ENCODE assay signal across 18 cellular contexts in the genomic region with DNA sequence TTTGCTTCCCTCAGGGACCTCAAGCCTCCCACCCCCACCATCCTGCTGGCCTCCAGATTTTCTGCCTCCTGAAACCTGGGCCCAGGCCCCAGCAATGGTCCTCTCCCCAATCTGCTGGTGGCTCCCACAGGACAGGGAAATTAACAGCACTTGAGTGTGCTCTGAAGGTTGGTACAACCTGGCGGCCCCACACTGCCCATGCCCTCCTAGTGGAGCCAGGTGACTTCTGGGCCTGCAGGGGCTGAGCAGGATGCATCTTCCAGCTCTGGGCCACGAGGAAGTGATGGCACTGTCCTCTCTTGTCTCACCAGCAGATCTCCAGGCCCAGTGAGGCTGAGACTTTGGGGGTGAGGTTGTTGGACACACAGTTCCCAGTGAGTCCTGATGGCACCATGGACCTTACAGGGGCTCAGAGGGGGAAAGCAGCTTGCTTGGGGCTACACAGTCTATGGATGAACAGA. TPM values are rescaled to one million over a fixed set of nuclear protein-coding genes. Genes with fewer than 3 reads are reported as not detected.
DNase-seq lines count a peak whose midpoint lies in the region; ATAC-seq and TF ChIP-seq lines count a peak whose summit lies in the region.
"Had no signal": no experiment of that assay in that cellular context is flagged by ENCODE, and none has a peak within 500 bp of the region (broad histone marks: within the 10 kb centered on the region; RNA-seq: fewer than 3 reads in every experiment).

No MANE protein-coding gene starts in this region.

- ATAC-seq in Right ventricle myocardium inferior: no peak
- no peak for ATAC-seq in central memory CD8-positive, alpha-beta T cell (replicated peaks; ENCODE audit: extremely low read depth, poor library complexity, severe bottlenecking)
- ATAC-seq in mucosa of descending colon: no peak
- ATAC-seq in upper lobe of right lung: no peak
- no peak for ATAC-seq in HG03159 (IDR thresholded peaks at IDR 0.05; ENCODE audit: unreplicated experiment)

- intact Hi-C loops in Right ventricle myocardium inferior (cut with DNase I) (loop anchor here (5.0 to 10.0 kb wide), 4 partner anchors 43 to 853 kb away; no protein-coding TSS in a partner anchor), mucosa of descending colon (cut with DNase I, micrococcal nuclease) (loop anchor here (10.0 kb wide), 1 partner anchor 90 kb away; no protein-coding TSS in a partner anchor), upper lobe of right lung (cut with DNase I) (no loop called here)

- H3K4me3 Mint-ChIP-seq in central memory CD8-positive, alpha-beta T cell: peak overlapping the region; percentile 89
- H3K4me3 Mint-ChIP-seq: CD14-positive monocyte had no signal

- peaks cover 0 to 19% of the 10 kb centered on the region in 2 donors for H3K4me1 ChIP-seq in right atrium auricular region
- peaks cover 36% of the 10 kb centered on the region for H3K4me1 ChIP-seq in mucosa of descending colon (ENCODE audit: low read depth)
- peaks cover 15% of the 10 kb centered on the region for H3K4me1 ChIP-seq in upper lobe of right lung

- DNase-seq in Right ventricle myocardium inferior (ENCODE audit: missing footprints): peak; percentile 34
- no peak for DNase-seq in right atrium auricular region (ENCODE audit: low spot score)
- no peak for DNase-seq in central memory CD8-positive, alpha-beta T cell (ENCODE audit: low spot score in 2 of 2)
- DNase-seq in mucosa of descending colon: peak; percentile 14 to 54 (median 34)
- DNase-seq in upper lobe of right lung: peak; percentile 57
- no peak for DNase-seq in stimulated activated CD4-positive, alpha-beta T cell treated with anti-CD3 and anti-CD28 coated beads, Interleukin-2, amount 100 ng/mL, for 24 hours
- no peak for DNase-seq in DMS53 treated with DMSO at 0.1 percent for 48 hours (lab: John Stamatoyannopoulos, UW; ENCODE audit: unreplicated experiment)
- DNase-seq: cerebellar nuclear complex; effector CD8-positive, alpha-beta T cell; MG63; NCI-H748 treated with DMSO at 0.1 percent for 48 hours; OCI-M1; stimulated activated CD8-positive, alpha-beta memory T cell treated with anti-CD3 and anti-CD28 coated beads, Interleukin-4, amount 100 ng/mL, for 48 hours; T-helper 9 cell had no signal

- H3K4me1 Mint-ChIP-seq in central memory CD8-positive, alpha-beta T cell: peaks cover 37% of the 10 kb centered on the region

- H3K9me3 ChIP-seq in right atrium auricular region (no peaks in the 10 kb centered on the region), mucosa of descending colon (no peaks in the 10 kb centered on the region), upper lobe of right lung (no peaks in the 10 kb centered on the region)
- H3K9me3 ChIP-seq: MG63 had no signal

- H3K36me3 ChIP-seq in right atrium auricular region (no peaks in the 10 kb centered on the region), mucosa of descending colon (ENCODE audit: low read depth) (no peaks in the 10 kb centered on the region), upper lobe of right lung (no peaks in the 10 kb centered on the region)
- H3K36me3 ChIP-seq: MG63 had no signal

- H3K27me3 ChIP-seq in right atrium auricular region: no peaks in the 10 kb centered on the region
- H3K27me3 ChIP-seq in upper lobe of right lung: no peaks in the 10 kb centered on the region
- H3K27me3 ChIP-seq: MG63 had no signal

- H3K4me3 ChIP-seq in right atrium auricular region (no peak overlapping the region), mucosa of descending colon (no peak overlapping the region), upper lobe of right lung (no peak overlapping the region)
- H3K4me3 ChIP-seq: MG63, smooth muscle cell had no signal

- peaks cover 4% of the 10 kb centered on the region for H3K36me3 Mint-ChIP-seq in central memory CD8-positive, alpha-beta T cell (ENCODE audit: insufficient read depth)

- H3K27ac ChIP-seq in right atrium auricular region (no peak overlapping the region), upper lobe of right lung (no peak overlapping the region)

- TF ChIP-seq CTCF in right atrium auricular region (IDR thresholded peaks at IDR 0.05) (no peak), mucosa of descending colon (IDR thresholded peaks at IDR 0.05) (no peak), upper lobe of right lung (IDR thresholded peaks at IDR 0.05) (no peak)

- peaks cover 9% of the 10 kb centered on the region for H3K27me3 Mint-ChIP-seq in central memory CD8-positive, alpha-beta T cell

- H3K9me3 Mint-ChIP-seq in central memory CD8-positive, alpha-beta T cell: no peaks in the 10 kb centered on the region
- H3K9me3 Mint-ChIP-seq: activated T-helper 1 cell treated with anti-CD3 and anti-CD28 coated beads, Interleukin-12 subunit alpha, Interleukin-12 subunit beta, Interleukin-2, Interleukin-4 antibody, amounts not matched to agents 30 ng/mL and 10 ng/mL and 1 ng/mL, durations not matched to agents 14 hours and 24 hours and 36 hours had no signal

- no peak overlapping the region for H3K27ac Mint-ChIP-seq in central memory CD8-positive, alpha-beta T cell (ENCODE audit: low read depth)
- H3K27ac Mint-ChIP-seq: activated T-helper 1 cell treated with anti-CD3 and anti-CD28 coated beads, Interleukin-12 subunit alpha, Interleukin-12 subunit beta, Interleukin-2, Interleukin-4 antibody, amounts not matched to agents 30 ng/mL and 10 ng/mL and 1 ng/mL, durations not matched to agents 14 hours and 24 hours and 36 hours had no signal

RNA-seq across cellular contexts. Expression of gene ZMIZ1, which starts 3.6 kb away (rescaled TPM):
- total RNA-seq in Right ventricle myocardium inferior (48.8 TPM), right atrium auricular region (10 to 100 TPM; 59.3 to 71.0 TPM), mucosa of descending colon (100 to 1,000 TPM in 1 of 3 donors, 10 to 100 TPM in 2; 61.4 to 103 (median 89.1) TPM), upper lobe of right lung (84.7 TPM)

Comparison
In these comparisons a context has a peak if more than half of its experiments do, and no peak if none do; other contexts are left out.
1. DNase-seq: peak in Right ventricle myocardium inferior (single experiment), mucosa of descending colon (3 of 3) and upper lobe of right lung (single experiment); none in right atrium auricular region (single experiment), central memory CD8-positive, alpha-beta T cell (0 of 2), stimulated activated CD4-positive, alpha-beta T cell treated with anti-CD3 and anti-CD28 coated beads, Interleukin-2, amount 100 ng/mL, for 24 hours (0 of 2) and DMS53 treated with DMSO at 0.1 percent for 48 hours (single experiment).